8 cellular contexts compared by ENCODE assay signal in the genomic region with DNA sequence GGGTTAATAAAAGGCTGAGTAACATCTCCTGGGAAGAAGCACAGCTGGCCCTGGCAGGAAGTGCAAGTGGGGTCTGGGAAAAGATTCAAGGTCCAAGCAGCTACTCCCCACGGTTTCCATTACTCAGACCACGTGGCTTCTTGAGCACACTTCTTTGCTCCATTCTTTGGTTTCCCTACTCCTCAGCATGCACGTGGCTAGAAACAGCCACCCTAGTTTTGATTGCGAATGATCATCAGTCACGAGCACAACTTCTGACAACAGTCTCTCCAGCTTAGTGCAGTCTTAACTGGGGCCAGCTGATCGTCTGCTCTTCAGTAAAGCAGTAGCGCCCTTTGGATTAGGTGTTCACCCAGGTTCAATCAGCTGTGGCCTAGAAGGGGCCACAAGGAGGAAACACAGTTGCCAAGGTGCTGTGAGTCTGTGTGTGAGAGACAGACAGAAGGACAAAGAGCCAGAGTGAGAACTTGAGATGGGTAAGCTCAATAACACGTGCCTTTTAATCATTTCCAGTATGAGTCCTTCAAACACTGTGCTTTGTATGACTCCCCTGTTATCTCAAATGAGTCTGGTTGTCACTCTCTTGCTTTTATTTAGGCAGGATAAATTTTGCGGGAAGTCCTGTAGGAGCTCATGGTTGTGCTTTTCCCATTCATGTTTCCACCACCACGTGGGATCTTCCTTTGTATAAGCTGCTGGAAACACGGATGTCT. TPM values are rescaled to one million over a fixed set of nuclear protein-coding genes. Genes with fewer than 3 reads are reported as not detected.
A peak's percentile ranks its signal among the peaks of the same experiment; 100 is the strongest.
DNase-seq lines count a peak whose midpoint lies in the region; ATAC-seq and TF ChIP-seq lines count a peak whose summit lies in the region.

No MANE protein-coding gene starts in this region.

- intact Hi-C loops in mucosa of descending colon (cut with DNase I, micrococcal nuclease): no loop called here

- H3K4me1 ChIP-seq in mucosa of descending colon (ENCODE audit: low read depth): no peaks in the 10 kb centered on the region

- H3K36me3 ChIP-seq in mucosa of descending colon (ENCODE audit: low read depth): no peaks in the 10 kb centered on the region

- peak; percentile 32 for DNase-seq in HT1080 (ENCODE audit: low read depth)
- peak; percentile 19 for DNase-seq in dermis blood vessel endothelial cell
- DNase-seq in mucosa of descending colon: peak in 2 of 3 donors; percentile 39 to 46
- DNase-seq in OCI-M2 (lab: John Stamatoyannopoulos, UW; ENCODE audit: unreplicated experiment): no peak

- H3K27ac ChIP-seq in 22Rv1: peak overlapping the region; percentile 75; the same call in 1 of the 2 replicates

- no peaks in the 10 kb centered on the region for H3K9me3 ChIP-seq in mucosa of descending colon

- TF ChIP-seq CTCF in 22Rv1 (IDR thresholded peaks at IDR 0.05): no peak
- TF ChIP-seq CTCF in mucosa of descending colon (IDR thresholded peaks at IDR 0.05): no peak

- H3K4me3 ChIP-seq in mucosa of descending colon: no peak overlapping the region

- ATAC-seq in mucosa of descending colon (no peak), HG03342 (IDR thresholded peaks at IDR 0.05; ENCODE audit: unreplicated experiment) (no peak), GM21528 (IDR thresholded peaks at IDR 0.05; ENCODE audit: low FRiP score, unreplicated experiment) (no peak), HG02852 (IDR thresholded peaks at IDR 0.05; ENCODE audit: unreplicated experiment) (no peak)

RNA-seq across cellular contexts. Expression of a gene that starts 1.0 kb away (rescaled TPM):
- total RNA-seq in HT1080 (2014; rRNA removed; shearing (Covaris generic)): 16.3 and 22.2 TPM in 2 replicates
- polyA plus RNA-seq in HT1080 (2015; cell fraction: cytosol; rRNA removed): 29.4 and 33.0 TPM in 2 replicates
- polyA plus RNA-seq in HT1080 (2015; cell fraction: nucleus; rRNA removed): 22.1 and 22.5 TPM in 2 replicates
- 25.5 and 41.7 TPM in 2 replicates for total RNA-seq in dermis blood vessel endothelial cell
- 100 to 1,000 TPM in 1 of 3 donors, 10 to 100 TPM in 2; 55.7 to 191 (median 57.1) TPM for total RNA-seq in mucosa of descending colon
